8 cellular contexts compared by ENCODE assay signal in genomic region chr14:75293920-75294648, GRCh38. TPM values are rescaled to one million over a fixed set of nuclear protein-coding genes. Genes with fewer than 3 reads are reported as not detected.
DNase-seq lines count a peak whose midpoint lies in the region; ATAC-seq lines count a peak whose summit lies in the region.

No MANE protein-coding gene starts in this region.

- H3K27me3 ChIP-seq in mesendoderm (ENCODE audit: insufficient read depth, low read length, poor library complexity) = no peaks in the 10 kb centered on the region

- whole genome bisulfite sequencing in mesendoderm (ENCODE audit: extremely low coverage, insufficient coverage, low lambda C conversion rate) = no CpG with 5 or more reads among the region's 59 CpGs

- H3K4me3 ChIP-seq in mesendoderm (ENCODE audit: low read length) = peak overlapping the region; percentile 60

- H2BK120ac ChIP-seq in mesendoderm (ENCODE audit: low read depth, low read length) = no peak overlapping the region

- H2BK5ac ChIP-seq in mesendoderm (ENCODE audit: low read length) = peak overlapping the region; percentile 80

- no peak overlapping the region for H3K4ac ChIP-seq in mesendoderm (ENCODE audit: low read depth, low read length)

- H3K23ac ChIP-seq in mesendoderm (ENCODE audit: low read length) = no peak overlapping the region

- no peaks in the 10 kb centered on the region for H3K79me1 ChIP-seq in mesendoderm (ENCODE audit: low read length)

- H4K8ac ChIP-seq in mesendoderm (ENCODE audit: low read depth, low read length) = peak overlapping the region; percentile 87

- CTCF ChIA-PET in activated CD8-positive, alpha-beta memory T cell treated with anti-CD3 and anti-CD28 coated beads, Interleukin-2, amount 10 ng/mL, durations not matched to agents 7 days and 5 days (lab: Charles Lee) = interaction anchor here (0.7 to 13.7 kb wide), 17 partner anchors 9 to 267 kb away, joined by 3 to 216 read pairs (median 10); partner anchors contain the start of genes FOS and NEK9

- H3K27ac Mint-ChIP-seq in activated CD8-positive, alpha-beta memory T cell treated with anti-CD3 and anti-CD28 coated beads, Interleukin-2, amount 10 ng/mL, durations not matched to agents 7 days and 5 days = peak overlapping the region; percentile 81
- peak overlapping the region; percentile 90 to 98 for H3K27ac Mint-ChIP-seq in effector memory CD8-positive, alpha-beta T cell

- peak; percentile 98 for DNase-seq in COLO829 (ENCODE audit: low spot score)
- peak in 74 of 76 experiments; percentile 33 to 96 (median 88) for DNase-seq in HUDEP-2 (lab: John Stamatoyannopoulos, UW; ENCODE audit: unreplicated experiment in 76 of 76)
- peak; percentile 96 for DNase-seq in NOMO-1 treated with dmso at 0.1 percent for 144 hours (lab: John Stamatoyannopoulos, UW; ENCODE audit: unreplicated experiment)
- DNase-seq in activated CD8-positive, alpha-beta memory T cell treated with anti-CD3 and anti-CD28 coated beads, Interleukin-2, amount 10 ng/mL, durations not matched to agents 7 days and 5 days = peak; percentile 95
- peak; percentile 90 to 96 (median 95) for DNase-seq in effector memory CD8-positive, alpha-beta T cell
- peak; percentile 99 for DNase-seq in mesendoderm
- DNase-seq in stimulated activated CD8-positive, alpha-beta memory T cell treated with anti-CD3 and anti-CD28 coated beads, Interleukin-12 subunit alpha, Interleukin-12 subunit beta, amount 100 ng/mL, for 4 hours (ENCODE audit: low read depth) = peak; percentile 93

- H3K9me3 Mint-ChIP-seq in activated CD8-positive, alpha-beta memory T cell treated with anti-CD3 and anti-CD28 coated beads, Interleukin-2, amount 10 ng/mL, durations not matched to agents 7 days and 5 days (ENCODE audit: low read depth) = no peaks in the 10 kb centered on the region
- no peaks in the 10 kb centered on the region for H3K9me3 Mint-ChIP-seq in effector memory CD8-positive, alpha-beta T cell

- H4K5ac ChIP-seq in mesendoderm (ENCODE audit: low read length) = no peak overlapping the region

- H3K4me1 Mint-ChIP-seq in activated CD8-positive, alpha-beta memory T cell treated with anti-CD3 and anti-CD28 coated beads, Interleukin-2, amount 10 ng/mL, durations not matched to agents 7 days and 5 days = peaks cover 21% of the 10 kb centered on the region
- H3K4me1 Mint-ChIP-seq in effector memory CD8-positive, alpha-beta T cell (ENCODE audit: low read depth in 2 of 2) = peaks cover 10 to 12% of the 10 kb centered on the region in 2 donors

- peak; percentile 95 for ATAC-seq in GM21423 (IDR thresholded peaks at IDR 0.05; ENCODE audit: unreplicated experiment)
- ATAC-seq in activated CD8-positive, alpha-beta memory T cell treated with anti-CD3 and anti-CD28 coated beads, Interleukin-2, amount 10 ng/mL, durations not matched to agents 7 days and 5 days = peak; percentile 90
- peak; percentile 91 for ATAC-seq in effector memory CD8-positive, alpha-beta T cell (replicated peaks)

- no peak overlapping the region for H2AK5ac ChIP-seq in mesendoderm (ENCODE audit: low read length)

- H3K56ac ChIP-seq in mesendoderm (ENCODE audit: low read length) = peak overlapping the region; percentile 93

- peak overlapping the region; percentile 91 for H3K27ac ChIP-seq in mesendoderm (ENCODE audit: low read depth, low read length)

- peak overlapping the region; percentile 81 for H3K9ac ChIP-seq in mesendoderm (ENCODE audit: low read length)

- no peaks in the 10 kb centered on the region for H3K36me3 Mint-ChIP-seq in activated CD8-positive, alpha-beta memory T cell treated with anti-CD3 and anti-CD28 coated beads, Interleukin-2, amount 10 ng/mL, durations not matched to agents 7 days and 5 days
- peaks cover 22% of the 10 kb centered on the region for H3K36me3 Mint-ChIP-seq in effector memory CD8-positive, alpha-beta T cell (ENCODE audit: insufficient read depth)

- peaks cover 22% of the 10 kb centered on the region for H3K27me3 Mint-ChIP-seq in activated CD8-positive, alpha-beta memory T cell treated with anti-CD3 and anti-CD28 coated beads, Interleukin-2, amount 10 ng/mL, durations not matched to agents 7 days and 5 days
- H3K27me3 Mint-ChIP-seq in effector memory CD8-positive, alpha-beta T cell = peaks cover 7 to 13% of the 10 kb centered on the region in 2 donors

- H3K36me3 ChIP-seq in mesendoderm (ENCODE audit: control insufficient read depth, insufficient read depth, low read length) = no peaks in the 10 kb centered on the region

- peak overlapping the region; percentile 98 for H3K4me2 ChIP-seq in mesendoderm (ENCODE audit: low read length)

- H2BK15ac ChIP-seq in mesendoderm (replicated peaks; ENCODE audit: low read depth) = no peak overlapping the region

- H3K79me2 ChIP-seq in mesendoderm (ENCODE audit: control insufficient read depth, insufficient read depth, low read length) = no peaks in the 10 kb centered on the region

- peak overlapping the region; percentile 76 for H3K4me3 Mint-ChIP-seq in activated CD8-positive, alpha-beta memory T cell treated with anti-CD3 and anti-CD28 coated beads, Interleukin-2, amount 10 ng/mL, durations not matched to agents 7 days and 5 days
- peak overlapping the region; percentile 82 to 88 for H3K4me3 Mint-ChIP-seq in effector memory CD8-positive, alpha-beta T cell

- peaks cover 10% of the 10 kb centered on the region for H3K4me1 ChIP-seq in mesendoderm (ENCODE audit: control insufficient read depth, low read depth, low read length)

- H3K18ac ChIP-seq in mesendoderm (ENCODE audit: low read length) = peak overlapping the region; percentile 64

RNA-seq across cellular contexts. Expression of gene FOS, which starts 15.5 kb away (rescaled TPM):
- 10 to 100 TPM in 1 of 2 experiments, 1 to 10 TPM in 1; 6.9 to 78.6 TPM for total RNA-seq in activated CD8-positive, alpha-beta memory T cell treated with anti-CD3 and anti-CD28 coated beads, Interleukin-2, amount 10 ng/mL, durations not matched to agents 7 days and 5 days
- 30.2 TPM for polyA plus RNA-seq in mesendoderm (2013, experiment 1 of 2)
- polyA plus RNA-seq in mesendoderm (2013, experiment 2 of 2) = 33.0 TPM

Comparison
In these comparisons a context has a peak if more than half of its experiments do, and no peak if none do; other contexts are left out.
1. Peak in every context shown above with its lines: DNase-seq, ATAC-seq, H3K4me3 ChIP-seq and H3K27ac ChIP-seq.